Comparison of ENCODE assay signal across 26 cellular contexts in genomic region chr20:53181866-53182376, GRCh38.
"Had no signal": no experiment of that assay in that cellular context is flagged by ENCODE, and none has a peak within 500 bp of the region (broad histone marks: within the 10 kb centered on the region; RNA-seq: fewer than 3 reads in every experiment).

No MANE protein-coding gene starts in this region.

- H3K27me3 ChIP-seq: colonic mucosa, esophagus squamous epithelium, foreskin keratinocyte, gastrocnemius medialis, gastroesophageal sphincter, heart left ventricle had no signal

- H3K4me1 ChIP-seq: colonic mucosa, esophagus muscularis mucosa, esophagus squamous epithelium, foreskin keratinocyte, gastrocnemius medialis, gastroesophageal sphincter, heart left ventricle, heart right ventricle had no signal

- H3K27ac ChIP-seq: colonic mucosa, coronary artery, dorsolateral prefrontal cortex, epithelial cell of prostate, esophagus muscularis mucosa, esophagus squamous epithelium, foreskin keratinocyte, gastrocnemius medialis, gastroesophageal sphincter, heart left ventricle, heart right ventricle had no signal

- H3K4me3 ChIP-seq: colonic mucosa, coronary artery, dorsolateral prefrontal cortex, esophagus muscularis mucosa, esophagus squamous epithelium, gastrocnemius medialis, gastroesophageal sphincter, heart left ventricle, heart right ventricle had no signal

- H3K36me3 ChIP-seq: colonic mucosa, esophagus muscularis mucosa, esophagus squamous epithelium, gastrocnemius medialis, gastroesophageal sphincter, heart left ventricle, heart right ventricle had no signal

- FAIRE-seq: colon, endometrium, endothelial cell of umbilical vein, frontal cortex had no signal

- H3K9me3 ChIP-seq: colonic mucosa, esophagus muscularis mucosa, esophagus squamous epithelium, gastrocnemius medialis, gastroesophageal sphincter, heart left ventricle, heart right ventricle had no signal

- DNase-seq: colonic mucosa; cortex of kidney; dermis blood vessel endothelial cell; dorsolateral prefrontal cortex; effector CD4-positive, alpha-beta T cell; effector CD8-positive, alpha-beta T cell; effector memory CD4-positive, alpha-beta T cell; effector memory CD8-positive, alpha-beta T cell; endodermal cell; esophagus squamous epithelium; foreskin fibroblast; foreskin keratinocyte; gastrocnemius medialis; glutamatergic neuron; head of caudate nucleus; heart left ventricle; heart right ventricle had no signal

- ATAC-seq: effector memory CD8-positive, alpha-beta T cell; esophagus mucosa; foreskin keratinocyte; gastrocnemius medialis; gastroesophageal sphincter; heart left ventricle; heart right ventricle had no signal
